ENCODE assay signal across 16 cellular contexts in genomic region chr17:17191961-17192381, GRCh38. TPM values are rescaled to one million over a fixed set of nuclear protein-coding genes. Genes with fewer than 3 reads are reported as not detected.
DNase-seq lines count a peak whose midpoint lies in the region; ATAC-seq, FAIRE-seq and TF ChIP-seq lines count a peak whose summit lies in the region.
"Had no signal": no experiment of that assay in that cellular context is flagged by ENCODE, and none has a peak within 500 bp of the region (broad histone marks: within the 10 kb centered on the region; RNA-seq: fewer than 3 reads in every experiment).

No MANE protein-coding gene starts in this region.

- peak; percentile 38 to 52 for ATAC-seq in stimulated activated naive B cell treated with anti-CD40 and anti-IgM and Interleukin-4, amounts not matched to agents 10 μg/mL and 1 μg/mL and 100 μg/mL, for 72 hours (replicated peaks)
- ATAC-seq in HG02798 (IDR thresholded peaks at IDR 0.05; ENCODE audit: poor library complexity, unreplicated experiment), result no peak
- ATAC-seq in activated T-cell treated with anti-CD3 and anti-CD28 coated beads, Interleukin-2, amount 50 U/mL, for 4 hours, result no peak

- H3K9me3 Mint-ChIP-seq in stimulated activated naive B cell treated with anti-CD40 and anti-IgM and Interleukin-4, amounts not matched to agents 10 μg/mL and 1 μg/mL and 100 μg/mL, for 72 hours, result no peaks in the 10 kb centered on the region
- H3K9me3 Mint-ChIP-seq in activated T-cell treated with anti-CD3 and anti-CD28 coated beads, Interleukin-2, amount 50 U/mL, for 4 hours, result no peaks in the 10 kb centered on the region
- H3K9me3 Mint-ChIP-seq: activated naive CD4-positive, alpha-beta T cell treated with anti-CD3 and anti-CD28 coated beads, Interleukin-2, amount 10 ng/mL, durations not matched to agents 7 days and 5 days; H9; T-helper 2 cell treated with Interferon-gamma antibody and Interleukin-4, amounts not matched to agents 5 μg/mL and 100 μg/mL, for 36 hours had no signal

- H3K4me1 Mint-ChIP-seq in stimulated activated naive B cell treated with anti-CD40 and anti-IgM and Interleukin-4, amounts not matched to agents 10 μg/mL and 1 μg/mL and 100 μg/mL, for 72 hours, result peaks cover 1 to 17% of the 10 kb centered on the region in 2 donors
- H3K4me1 Mint-ChIP-seq in activated T-cell treated with anti-CD3 and anti-CD28 coated beads, Interleukin-2, amount 50 U/mL, for 4 hours (ENCODE audit: low read depth), result peaks cover 9% of the 10 kb centered on the region

- no peak overlapping the region for H3K27ac Mint-ChIP-seq in stimulated activated naive B cell treated with anti-CD40 and anti-IgM and Interleukin-4, amounts not matched to agents 10 μg/mL and 1 μg/mL and 100 μg/mL, for 72 hours
- H3K27ac Mint-ChIP-seq: activated naive CD4-positive, alpha-beta T cell treated with anti-CD3 and anti-CD28 coated beads, Interleukin-2, amount 10 ng/mL, durations not matched to agents 7 days and 5 days; H9; T-helper 2 cell treated with Interferon-gamma antibody and Interleukin-4, amounts not matched to agents 5 μg/mL and 100 μg/mL, for 36 hours had no signal

- H3K36me3 Mint-ChIP-seq in stimulated activated naive B cell treated with anti-CD40 and anti-IgM and Interleukin-4, amounts not matched to agents 10 μg/mL and 1 μg/mL and 100 μg/mL, for 72 hours, result peaks cover 4 to 12% of the 10 kb centered on the region in 2 donors
- peaks cover 3% of the 10 kb centered on the region for H3K36me3 Mint-ChIP-seq in activated T-cell treated with anti-CD3 and anti-CD28 coated beads, Interleukin-2, amount 50 U/mL, for 4 hours (ENCODE audit: insufficient read depth)

- DNase-seq in GM19239 (ENCODE audit: insufficient read length, low spot score) (no peak), astrocyte of the hippocampus (ENCODE audit: low read depth, low spot score) (peak; percentile 35), left kidney (ENCODE audit: low read depth, low spot score) (peak; percentile 25), foreskin fibroblast (no peak), retina (no peak)
- DNase-seq in stimulated activated naive B cell treated with anti-CD40 and anti-IgM and Interleukin-4, amounts not matched to agents 10 μg/mL and 1 μg/mL and 100 μg/mL, for 72 hours, result no peak
- no peak for DNase-seq in activated T-cell treated with anti-CD3 and anti-CD28 coated beads, Interleukin-2, amount 50 U/mL, for 4 hours
- DNase-seq: activated CD4-positive, alpha-beta T cell treated with anti-CD3 and anti-CD28 coated beads, Interleukin-2, amount 50 U/mL, for 48 hours; activated naive CD4-positive, alpha-beta T cell treated with anti-CD3 and anti-CD28 coated beads, Interleukin-2, amount 10 ng/mL, durations not matched to agents 7 days and 5 days; COR-L47; H9; NCI-H187 treated with DMSO at 0.1 percent for 48 hours had no signal

- no peak overlapping the region for H3K4me3 Mint-ChIP-seq in stimulated activated naive B cell treated with anti-CD40 and anti-IgM and Interleukin-4, amounts not matched to agents 10 μg/mL and 1 μg/mL and 100 μg/mL, for 72 hours
- H3K4me3 Mint-ChIP-seq in activated T-cell treated with anti-CD3 and anti-CD28 coated beads, Interleukin-2, amount 50 U/mL, for 4 hours, result no peak overlapping the region
- H3K4me3 Mint-ChIP-seq: activated naive CD4-positive, alpha-beta T cell treated with anti-CD3 and anti-CD28 coated beads, Interleukin-2, amount 10 ng/mL, durations not matched to agents 7 days and 5 days; H9; T-helper 2 cell treated with Interferon-gamma antibody and Interleukin-4, amounts not matched to agents 5 μg/mL and 100 μg/mL, for 36 hours had no signal

- H3K27me3 Mint-ChIP-seq in stimulated activated naive B cell treated with anti-CD40 and anti-IgM and Interleukin-4, amounts not matched to agents 10 μg/mL and 1 μg/mL and 100 μg/mL, for 72 hours, result no peaks in the 10 kb centered on the region
- no peaks in the 10 kb centered on the region for H3K27me3 Mint-ChIP-seq in activated T-cell treated with anti-CD3 and anti-CD28 coated beads, Interleukin-2, amount 50 U/mL, for 4 hours (ENCODE audit: low read depth)
- H3K27me3 Mint-ChIP-seq: activated naive CD4-positive, alpha-beta T cell treated with anti-CD3 and anti-CD28 coated beads, Interleukin-2, amount 10 ng/mL, durations not matched to agents 7 days and 5 days had no signal

- H3K4me3 ChIP-seq in foreskin fibroblast (ENCODE audit: low read depth in 1 of 2, low read length in 2 of 2), result no peak overlapping the region
- H3K4me3 ChIP-seq: hepatocyte, skin epidermis had no signal

- no peak for TF ChIP-seq CTCF in foreskin fibroblast (IDR thresholded peaks at IDR 0.05; ENCODE audit: low read depth, low read length)

- peak; percentile 54 for FAIRE-seq in GM19239 (lab: Jason Lieb, UNC)

RNA-seq across cellular contexts. Expression of gene PLD6, which starts 14.2 kb away (rescaled TPM):
- 10 to 100 TPM; 27.4 to 38.3 (median 32.7) TPM for total RNA-seq in activated T-cell treated with anti-CD3 and anti-CD28 coated beads, Interleukin-2, amount 50 U/mL, for 4 hours

RNA-seq across cellular contexts. Expression of gene FLCN, which starts 45.0 kb away (rescaled TPM):
- 10 to 100 TPM; 15.6 to 27.0 (median 25.6) TPM for total RNA-seq in activated T-cell treated with anti-CD3 and anti-CD28 coated beads, Interleukin-2, amount 50 U/mL, for 4 hours

Comparison
In these comparisons a context has a peak if more than half of its experiments do, and no peak if none do; other contexts are left out.
1. DNase-seq: peak in astrocyte of the hippocampus (single experiment) and left kidney (single experiment); none in GM19239 (single experiment), stimulated activated naive B cell treated with anti-CD40 and anti-IgM and Interleukin-4, amounts not matched to agents 10 μg/mL and 1 μg/mL and 100 μg/mL, for 72 hours (single experiment), foreskin fibroblast (0 of 2), retina (single experiment) and activated T-cell treated with anti-CD3 and anti-CD28 coated beads, Interleukin-2, amount 50 U/mL, for 4 hours (single experiment).
2. ATAC-seq: peak in stimulated activated naive B cell treated with anti-CD40 and anti-IgM and Interleukin-4, amounts not matched to agents 10 μg/mL and 1 μg/mL and 100 μg/mL, for 72 hours (2 of 2); none in HG02798 (single experiment) and activated T-cell treated with anti-CD3 and anti-CD28 coated beads, Interleukin-2, amount 50 U/mL, for 4 hours (0 of 2).